ENCODE assay signal across 21 cellular contexts in the genomic region with DNA sequence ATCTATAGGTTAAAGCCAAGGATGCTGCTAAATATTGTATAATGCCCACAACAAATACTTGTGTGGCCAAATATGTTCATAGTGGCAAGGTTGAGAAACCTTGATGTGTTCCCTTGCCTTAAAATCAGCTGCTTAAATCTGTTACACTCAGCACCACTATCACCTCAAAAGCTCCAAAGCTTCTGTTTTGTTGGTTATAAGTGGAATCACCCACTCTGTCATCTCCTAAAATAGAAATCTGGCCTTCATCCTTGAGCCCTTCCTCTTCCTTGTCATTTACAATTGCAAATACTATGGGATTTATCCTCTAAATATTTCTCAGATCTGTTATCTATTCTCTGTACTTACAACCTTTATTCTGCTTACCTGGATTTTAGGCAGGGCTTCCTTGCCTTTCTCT.
"Had no signal": no experiment of that assay in that cellular context is flagged by ENCODE, and none has a peak within 500 bp of the region (broad histone marks: within the 10 kb centered on the region; RNA-seq: fewer than 3 reads in every experiment).

No MANE protein-coding gene starts in this region.

- H2AFZ ChIP-seq: hepatocyte, neural progenitor cell had no signal

- H3K9me3 ChIP-seq: left ventricle myocardium inferior, lower lobe of right lung, ovary, thoracic aorta had no signal

- H3K4me3 ChIP-seq: coronary artery, hepatocyte, left ventricle myocardium inferior, lower lobe of right lung, neural progenitor cell, ovary, thoracic aorta had no signal

- H3K9ac ChIP-seq: neural progenitor cell had no signal

- H3K4me2 ChIP-seq: hepatocyte, neural progenitor cell had no signal

- H3K36me3 ChIP-seq: lower lobe of right lung, neural progenitor cell, ovary, thoracic aorta had no signal

- DNase-seq: effector CD4-positive, alpha-beta T cell; foreskin keratinocyte; head of caudate nucleus; kidney; left cardiac atrium; left ventricle myocardium inferior; mesenchymal stem cell; midbrain; nucleus accumbens; right cardiac atrium; stimulated activated CD4-positive, alpha-beta T cell treated with anti-CD3 and anti-CD28 coated beads, Interleukin-2, amount 100 ng/mL, for 24 hours; stimulated activated CD4-positive, alpha-beta T cell treated with anti-CD3 and anti-CD28 coated beads, Interleukin-4, amount 100 ng/mL, for 4 hours; stimulated activated naive B cell treated with anti-CD40 and anti-IgM and Interleukin-4, amounts not matched to agents 10 μg/mL and 1 μg/mL and 100 μg/mL, for 72 hours; stimulated activated naive CD8-positive, alpha-beta T cell treated with anti-CD3 and anti-CD28 coated beads, Interleukin-15, amount 100 ng/mL, for 72 hours; substantia nigra had no signal

- H3K27ac ChIP-seq: foreskin keratinocyte, hepatocyte, left ventricle myocardium inferior, lower lobe of right lung, neural progenitor cell, ovary had no signal

- H3K4me1 ChIP-seq: foreskin keratinocyte, lower lobe of right lung, neural progenitor cell had no signal

- H3K27me3 ChIP-seq: foreskin keratinocyte, hepatocyte, neural progenitor cell, ovary had no signal

- H3K79me2 ChIP-seq: hepatocyte had no signal
